10 cellular contexts compared by ENCODE assay signal in the genomic region with DNA sequence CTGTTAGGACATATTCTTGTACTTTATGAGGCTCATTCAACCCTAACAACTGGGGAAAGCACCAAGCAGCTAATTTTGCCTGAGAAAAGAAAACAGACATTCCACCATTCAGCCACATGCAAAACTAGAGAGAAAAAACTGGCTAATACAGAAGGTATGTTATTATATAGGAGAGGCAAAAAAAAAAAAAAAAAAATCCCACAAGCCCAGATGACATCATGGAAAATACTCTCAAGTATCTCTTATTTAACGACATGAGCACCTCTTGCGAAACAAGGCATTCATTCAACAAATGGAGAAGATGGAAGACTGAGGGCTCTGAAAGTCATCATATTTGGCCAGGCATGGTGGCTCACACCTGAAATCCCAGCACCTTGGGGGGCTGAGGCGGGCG.
A peak's percentile ranks its signal among the peaks of the same experiment; 100 is the strongest.
DNase-seq lines count a peak whose midpoint lies in the region; ATAC-seq, FAIRE-seq and TF ChIP-seq lines count a peak whose summit lies in the region.
"Had no signal": no experiment of that assay in that cellular context is flagged by ENCODE, and none has a peak within 500 bp of the region (broad histone marks: within the 10 kb centered on the region; RNA-seq: fewer than 3 reads in every experiment).

No MANE protein-coding gene starts in this region.

- H3K4me2 ChIP-seq in A549 = peak overlapping the region; percentile 37

- TF ChIP-seq POLR2A in A549 (IDR thresholded peaks at IDR 0.05; ENCODE audit: low read length) = no peak
- no peak for TF ChIP-seq POLR2A in esophagus squamous epithelium (IDR thresholded peaks at IDR 0.05)
- no peak for TF ChIP-seq POLR2A in ovary (IDR thresholded peaks at IDR 0.05)

- CTCF ChIA-PET in A549 (lab: Yijun Ruan, JAX) = interaction anchor here (0.7 to 1.4 kb wide), 4 partner anchors 9 to 322 kb away, joined by 3 to 9 read pairs (median 4); a partner anchor contains a TSS

- intact Hi-C loops in esophagus squamous epithelium (cut with DNase I) (no loop called here), ovary (cut with DNase I) (no loop called here)

- 79% methylated on average over 4 of the region's 4 CpGs for WGBS in A549 (ENCODE audit: missing lambda C conversion rate)
- WGBS in esophagus squamous epithelium, 2 donors = 56 to 66% methylated on average over 4 of the region's 4 CpGs
- 81 to 92% (median 88%) methylated on average over 4 of the region's 4 CpGs for WGBS in ovary, 3 donors

- TF ChIP-seq EP300 in A549 (IDR thresholded peaks at IDR 0.05) (no peak), ovary (IDR thresholded peaks at IDR 0.05) (no peak)

- POLR2A ChIA-PET in A549 (lab: Yijun Ruan, JAX) = no interaction called here

- no peak for TF ChIP-seq RAD21 in A549 (conservative IDR thresholded peaks at IDR 0.05 in 1 of 2, IDR thresholded peaks at IDR 0.05 in 1 of 2)

- H3K9me3 ChIP-seq in A549 = no peaks in the 10 kb centered on the region
- H3K9me3 ChIP-seq in esophagus squamous epithelium = no peaks in the 10 kb centered on the region
- no peaks in the 10 kb centered on the region for H3K9me3 ChIP-seq in ovary

- H3K27ac ChIP-seq in A549 = peak overlapping the region; percentile 30 to 77; a peak in 4 of 6 replicates
- peak overlapping the region; percentile 61 to 83 (median 73) for H3K27ac ChIP-seq in esophagus squamous epithelium
- H3K27ac ChIP-seq in ovary = no peak overlapping the region
- H3K27ac ChIP-seq: VCaP had no signal

- TF ChIP-seq CTCF in A549 (IDR thresholded peaks at IDR 0.05) (no peak), esophagus squamous epithelium (IDR thresholded peaks at IDR 0.05) (no peak), ovary (IDR thresholded peaks at IDR 0.05) (no peak)

- peak in 1 of 2 experiments; percentile 34; a peak in 2 of 6 replicates for ATAC-seq in A549
- ATAC-seq in GM21390 (IDR thresholded peaks at IDR 0.05; ENCODE audit: unreplicated experiment) = peak; percentile 67

- H3K4me1 ChIP-seq in A549 (peaks cover 70% of the 10 kb centered on the region), esophagus squamous epithelium (peaks cover 17 to 96% (median 42%) of the 10 kb centered on the region in 3 donors), ovary (ENCODE audit: insufficient read depth) (peaks cover 3% of the 10 kb centered on the region)

- H3K27me3 ChIP-seq in esophagus squamous epithelium (no peaks in the 10 kb centered on the region), ovary (no peaks in the 10 kb centered on the region)

- peaks cover 0 to 15% (median 5%) of the 10 kb centered on the region in 3 donors for H3K36me3 ChIP-seq in esophagus squamous epithelium
- no peaks in the 10 kb centered on the region for H3K36me3 ChIP-seq in ovary

- H3K4me3 ChIP-seq in A549 (no peak overlapping the region), esophagus squamous epithelium (no peak overlapping the region), ovary (no peak overlapping the region)

- no peak for FAIRE-seq in A549 (lab: Jason Lieb, UNC)
- FAIRE-seq: endothelial cell of umbilical vein had no signal

- DNase-seq in A549 (ENCODE audit: low read depth in 1 of 2, low spot score in 1 of 2) (peak in 1 of 2 experiments; percentile 51), NCI-H2171 treated with DMSO at 0.1 percent for 48 hours (lab: John Stamatoyannopoulos, UW) (peak; percentile 62), esophagus squamous epithelium (lab: John Stamatoyannopoulos, UW) (no peak), NCI-H1417 (lab: John Stamatoyannopoulos, UW) (no peak), ovary (no peak), NCI-H1436 treated with DMSO at 0.1 percent for 48 hours (lab: John Stamatoyannopoulos, UW) (no peak)
- no peak for DNase-seq in activated T-cell treated with anti-CD3 and anti-CD28 coated beads, Interleukin-2, amount 50 U/mL, for 48 hours

TF ChIP-seq in A549, 52 proteins besides CTCF, POLR2A, EP300 and RAD21:
- TF ChIP-seq, protein P1, sequence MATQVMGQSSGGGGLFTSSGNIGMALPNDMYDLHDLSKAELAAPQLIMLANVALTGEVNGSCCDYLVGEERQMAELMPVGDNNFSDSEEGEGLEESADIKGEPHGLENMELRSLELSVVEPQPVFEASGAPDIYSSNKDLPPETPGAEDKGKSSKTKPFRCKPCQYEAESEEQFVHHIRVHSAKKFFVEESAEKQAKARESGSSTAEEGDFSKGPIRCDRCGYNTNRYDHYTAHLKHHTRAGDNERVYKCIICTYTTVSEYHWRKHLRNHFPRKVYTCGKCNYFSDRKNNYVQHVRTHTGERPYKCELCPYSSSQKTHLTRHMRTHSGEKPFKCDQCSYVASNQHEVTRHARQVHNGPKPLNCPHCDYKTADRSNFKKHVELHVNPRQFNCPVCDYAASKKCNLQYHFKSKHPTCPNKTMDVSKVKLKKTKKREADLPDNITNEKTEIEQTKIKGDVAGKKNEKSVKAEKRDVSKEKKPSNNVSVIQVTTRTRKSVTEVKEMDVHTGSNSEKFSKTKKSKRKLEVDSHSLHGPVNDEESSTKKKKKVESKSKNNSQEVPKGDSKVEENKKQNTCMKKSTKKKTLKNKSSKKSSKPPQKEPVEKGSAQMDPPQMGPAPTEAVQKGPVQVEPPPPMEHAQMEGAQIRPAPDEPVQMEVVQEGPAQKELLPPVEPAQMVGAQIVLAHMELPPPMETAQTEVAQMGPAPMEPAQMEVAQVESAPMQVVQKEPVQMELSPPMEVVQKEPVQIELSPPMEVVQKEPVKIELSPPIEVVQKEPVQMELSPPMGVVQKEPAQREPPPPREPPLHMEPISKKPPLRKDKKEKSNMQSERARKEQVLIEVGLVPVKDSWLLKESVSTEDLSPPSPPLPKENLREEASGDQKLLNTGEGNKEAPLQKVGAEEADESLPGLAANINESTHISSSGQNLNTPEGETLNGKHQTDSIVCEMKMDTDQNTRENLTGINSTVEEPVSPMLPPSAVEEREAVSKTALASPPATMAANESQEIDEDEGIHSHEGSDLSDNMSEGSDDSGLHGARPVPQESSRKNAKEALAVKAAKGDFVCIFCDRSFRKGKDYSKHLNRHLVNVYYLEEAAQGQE (IDR thresholded peaks at IDR 0.05) = no peak
- peak; percentile 65 to 86 for TF ChIP-seq CEBPB (IDR thresholded peaks at IDR 0.05)

Comparison
In these comparisons a context has a peak if more than half of its experiments do, and no peak if none do; other contexts are left out.
1. H3K27ac ChIP-seq: peak in A549 (2 of 2) and esophagus squamous epithelium (4 of 4); none in ovary (0 of 2).